8 cellular contexts compared by ENCODE assay signal in the genomic region with DNA sequence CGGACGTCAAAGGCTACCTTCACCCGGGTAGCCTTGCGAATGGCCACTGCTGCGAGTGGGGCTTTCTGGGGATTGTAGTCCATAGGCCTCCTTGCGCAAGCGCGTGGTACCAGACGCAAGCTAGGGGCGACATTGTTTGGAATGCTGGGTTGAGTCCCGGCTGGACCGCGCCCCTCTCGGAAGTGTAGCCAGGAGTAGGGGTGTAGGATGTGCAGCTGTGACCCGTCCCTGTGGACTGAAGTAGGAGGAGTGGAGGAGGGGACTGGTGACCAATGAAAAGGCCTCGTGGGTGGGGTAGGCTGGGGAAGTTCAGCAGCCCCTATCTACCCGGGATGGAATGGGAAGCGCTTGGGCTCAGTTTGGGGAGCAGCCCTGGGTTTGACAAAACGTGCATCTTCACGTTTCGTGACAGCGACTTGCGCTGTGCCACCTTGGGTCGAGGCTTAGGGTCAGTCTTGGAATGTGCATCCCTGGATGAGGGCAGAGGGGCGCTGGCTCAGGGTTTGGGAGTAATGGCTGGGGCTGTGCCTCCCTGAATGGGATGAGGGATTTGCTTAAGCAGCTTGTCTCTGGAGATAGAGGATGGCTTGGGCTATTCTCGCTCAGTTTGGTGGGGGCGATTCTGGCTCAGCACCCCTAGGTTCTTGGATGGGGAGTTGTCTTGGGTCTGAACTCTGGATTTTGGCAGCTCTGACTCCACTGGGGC.
DNase-seq lines count a peak whose midpoint lies in the region; ATAC-seq, FAIRE-seq and TF ChIP-seq lines count a peak whose summit lies in the region.
"Not testable (repeated sequence)": the region's sequence is repeated elsewhere in the genome, so short reads cannot be mapped to it uniquely, and the experiment has no call there.

No MANE protein-coding gene starts in this region.

- ATAC-seq in Right ventricle myocardium superior (ENCODE audit: poor library complexity), result peak; percentile 100
- ATAC-seq in left lung, result peak; percentile 99

- H3K36me3 ChIP-seq in left lung, ovary, suprapubic skin: not testable (repeated sequence)

- not testable (repeated sequence) for H3K27ac ChIP-seq in left lung, ovary, suprapubic skin

- in situ Hi-C loops in Caki2 (cut with HindIII; ENCODE audit: low pct_unique_long_range_greater_than_20kb, low sequenced_read_pairs), result not testable (repeated sequence)

- not testable (repeated sequence) for H3K9me3 ChIP-seq in left lung, ovary, suprapubic skin

- TF ChIP-seq EP300 in ovary (IDR thresholded peaks at IDR 0.05); suprapubic skin (IDR thresholded peaks at IDR 0.05): not testable (repeated sequence)

- 5 to 7% (median 7%) methylated on average over 27 of the region's 27 CpGs for WGBS in ovary, 3 donors
- WGBS in suprapubic skin, result 10% methylated on average over 26 of the region's 27 CpGs

- not testable (repeated sequence) for H3K27me3 ChIP-seq in left lung, ovary, suprapubic skin

- intact Hi-C loops in Right ventricle myocardium superior (cut with DNase I); left lung (cut with DNase I); ovary (cut with DNase I): not testable (repeated sequence)

- peak; percentile 72 for FAIRE-seq in HTR-8/SVneo (lab: Jason Lieb, UNC)

- H3K4me3 ChIP-seq in left lung (peak overlapping the region in 1 of 2 donors; percentile 14), ovary (peak overlapping the region; percentile 3), suprapubic skin (peak overlapping the region; percentile 33)

- not testable (repeated sequence) for TF ChIP-seq CTCF in left lung (IDR thresholded peaks at IDR 0.05); ovary (IDR thresholded peaks at IDR 0.05); suprapubic skin (IDR thresholded peaks at IDR 0.05)

- TF ChIP-seq POLR2A in ovary (IDR thresholded peaks at IDR 0.05); suprapubic skin (IDR thresholded peaks at IDR 0.05): not testable (repeated sequence)

- DNase-seq in Caki2 (ENCODE audit: low read depth), result peak; percentile 48
- DNase-seq in HTR-8/SVneo (ENCODE audit: insufficient read length, low spot score), result peak; percentile 40
- DNase-seq in activated CD4-positive, alpha-beta T cell treated with anti-CD3 and anti-CD28 coated beads for 48 hours, result peak; percentile 4
- peak; percentile 11 for DNase-seq in dermis blood vessel endothelial cell
- DNase-seq in Right ventricle myocardium superior, result peak; percentile 90
- peak; percentile 67 to 83 for DNase-seq in left lung
- DNase-seq in ovary, result peak; percentile 62 to 78 (median 72)
- peak; percentile 78 to 82 for DNase-seq in suprapubic skin (ENCODE audit: low spot score in 2 of 2)

- H3K4me1 ChIP-seq in left lung; ovary (ENCODE audit: insufficient read depth); suprapubic skin: not testable (repeated sequence)

Comparison
In these comparisons a context has a peak if more than half of its experiments do, and no peak if none do; other contexts are left out.
1. DNase-seq: peak in every context shown above with its lines; median percentile 90 in Right ventricle myocardium superior; 80 in suprapubic skin; 75 in left lung; 72 in ovary; 48 in Caki2; 40 in HTR-8/SVneo; 11 in dermis blood vessel endothelial cell; 4 in activated CD4-positive, alpha-beta T cell treated with anti-CD3 and anti-CD28 coated beads for 48 hours.